ENCODE assay signal across 24 cellular contexts in genomic region chr5:144941004-144941403, GRCh38.
"Had no signal": no experiment of that assay in that cellular context is flagged by ENCODE, and none has a peak within 500 bp of the region (broad histone marks: within the 10 kb centered on the region; RNA-seq: fewer than 3 reads in every experiment).

No MANE protein-coding gene starts in this region.

- H3K4me1 ChIP-seq: colonic mucosa, esophagus squamous epithelium, gastrocnemius medialis, heart right ventricle, left lung, lower lobe of right lung had no signal

- H3K9me3 ChIP-seq: colonic mucosa, esophagus squamous epithelium, gastrocnemius medialis, lower lobe of right lung, mucosa of descending colon had no signal

- DNase-seq: colonic mucosa; cortex of kidney; effector CD8-positive, alpha-beta T cell; effector memory CD8-positive, alpha-beta T cell; endodermal cell; erythroblast; esophagus squamous epithelium; foreskin fibroblast; foreskin melanocyte; gastrocnemius medialis; glutamatergic neuron; head of caudate nucleus; heart right ventricle; hippocampal formation; left cardiac atrium; left lung; left ventricle myocardium superior; lower lobe of right lung; mesenchymal stem cell; mucosa of descending colon had no signal

- ATAC-seq: effector memory CD8-positive, alpha-beta T cell; esophagus mucosa; gastrocnemius medialis; heart right ventricle; left cardiac atrium; left lung; left ventricle myocardium superior; lower lobe of right lung; mucosa of descending colon had no signal

- H3K27me3 ChIP-seq: colonic mucosa, esophagus squamous epithelium, gastrocnemius medialis, heart right ventricle, left lung had no signal

- H3K36me3 ChIP-seq: colonic mucosa, esophagus squamous epithelium, gastrocnemius medialis, heart right ventricle, left lung, lower lobe of right lung had no signal

- H3K4me3 ChIP-seq: colonic mucosa, esophagus squamous epithelium, gastrocnemius medialis, heart right ventricle, left lung, lower lobe of right lung, mucosa of descending colon had no signal

- H3K27ac ChIP-seq: colonic mucosa, epithelial cell of prostate, esophagus squamous epithelium, gastrocnemius medialis, heart right ventricle, left lung, lower lobe of right lung had no signal

- FAIRE-seq: endometrium, keratinocyte had no signal
